1 cellular context compared by ENCODE assay signal in the genomic region with DNA sequence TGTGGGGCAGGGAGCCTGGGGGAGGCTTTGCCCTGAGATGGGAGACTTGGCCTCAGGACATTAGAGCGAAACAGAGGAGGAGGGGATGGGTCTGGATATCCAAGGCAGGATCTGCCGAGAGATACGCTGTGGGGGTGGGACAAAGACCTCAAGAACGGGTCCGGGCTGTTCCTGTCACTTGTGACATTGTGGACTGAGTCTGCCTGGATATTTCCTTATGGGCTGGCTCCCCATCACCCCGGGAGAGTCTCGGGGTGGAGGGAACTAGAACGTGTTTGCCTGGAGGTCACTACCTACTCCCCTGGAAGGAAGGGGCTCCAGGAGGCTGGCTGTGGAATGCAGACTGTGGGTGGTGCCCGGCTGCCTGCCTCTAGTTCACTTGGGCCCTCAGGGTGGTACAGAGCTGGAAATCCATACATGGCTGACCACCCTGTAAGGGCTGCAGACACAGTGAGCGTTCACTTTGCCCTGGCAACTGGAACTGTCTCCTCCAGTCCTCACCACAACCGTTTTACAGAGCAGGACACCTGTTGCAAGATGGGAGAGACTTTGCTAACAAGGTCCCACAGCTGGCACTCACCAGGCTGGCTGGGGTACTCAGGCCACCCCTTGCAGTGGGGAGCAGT.
A peak's percentile ranks its signal among the peaks of the same experiment; 100 is the strongest.
TF ChIP-seq lines count a peak whose summit lies in the region.

No MANE protein-coding gene starts in this region.

TF ChIP-seq in HEK293, 187 proteins besides CTCF, POLR2A, EP300 and RAD21 (continued from another document):
- TF ChIP-seq, protein P1, sequence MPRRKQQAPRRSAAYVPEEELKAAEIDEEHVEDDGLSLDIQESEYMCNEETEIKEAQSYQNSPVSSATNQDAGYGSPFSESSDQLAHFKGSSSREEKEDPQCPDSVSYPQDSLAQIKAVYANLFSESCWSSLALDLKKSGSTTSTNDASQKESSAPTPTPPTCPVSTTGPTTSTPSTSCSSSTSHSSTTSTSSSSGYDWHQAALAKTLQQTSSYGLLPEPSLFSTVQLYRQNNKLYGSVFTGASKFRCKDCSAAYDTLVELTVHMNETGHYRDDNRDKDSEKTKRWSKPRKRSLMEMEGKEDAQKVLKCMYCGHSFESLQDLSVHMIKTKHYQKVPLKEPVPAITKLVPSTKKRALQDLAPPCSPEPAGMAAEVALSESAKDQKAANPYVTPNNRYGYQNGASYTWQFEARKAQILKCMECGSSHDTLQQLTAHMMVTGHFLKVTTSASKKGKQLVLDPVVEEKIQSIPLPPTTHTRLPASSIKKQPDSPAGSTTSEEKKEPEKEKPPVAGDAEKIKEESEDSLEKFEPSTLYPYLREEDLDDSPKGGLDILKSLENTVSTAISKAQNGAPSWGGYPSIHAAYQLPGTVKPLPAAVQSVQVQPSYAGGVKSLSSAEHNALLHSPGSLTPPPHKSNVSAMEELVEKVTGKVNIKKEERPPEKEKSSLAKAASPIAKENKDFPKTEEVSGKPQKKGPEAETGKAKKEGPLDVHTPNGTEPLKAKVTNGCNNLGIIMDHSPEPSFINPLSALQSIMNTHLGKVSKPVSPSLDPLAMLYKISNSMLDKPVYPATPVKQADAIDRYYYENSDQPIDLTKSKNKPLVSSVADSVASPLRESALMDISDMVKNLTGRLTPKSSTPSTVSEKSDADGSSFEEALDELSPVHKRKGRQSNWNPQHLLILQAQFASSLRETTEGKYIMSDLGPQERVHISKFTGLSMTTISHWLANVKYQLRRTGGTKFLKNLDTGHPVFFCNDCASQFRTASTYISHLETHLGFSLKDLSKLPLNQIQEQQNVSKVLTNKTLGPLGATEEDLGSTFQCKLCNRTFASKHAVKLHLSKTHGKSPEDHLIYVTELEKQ (tag by site-specific recombination; IDR thresholded peaks at IDR 0.05; ENCODE audit: borderline replicate concordance) = no peak
- TF ChIP-seq ZNF600 (tag by site-specific recombination; IDR thresholded peaks at IDR 0.05) (peak; percentile 78), GLIS1 (tag by site-specific recombination; IDR thresholded peaks at IDR 0.05) (peak; percentile 35; the same call in 1 of the 2 replicates), ZNF391 (tag by site-specific recombination; IDR thresholded peaks at IDR 0.05; ENCODE audit: borderline replicate concordance, low read depth) (no peak), KLF9 (tag by site-specific recombination; IDR thresholded peaks at IDR 0.05; ENCODE audit: low read depth) (no peak), SCRT1 (tag by site-specific recombination; IDR thresholded peaks at IDR 0.05; ENCODE audit: borderline replicate concordance) (peak; percentile 79), SCRT2 (tag by site-specific recombination; IDR thresholded peaks at IDR 0.05) (peak; percentile 96), MYNN (tag by site-specific recombination; IDR thresholded peaks at IDR 0.05; ENCODE audit: borderline replicate concordance) (no peak), ZNF175 (tag by site-specific recombination; IDR thresholded peaks at IDR 0.05) (no peak)
